Comparison of ENCODE assay signal across 13 cellular contexts in the genomic region with DNA sequence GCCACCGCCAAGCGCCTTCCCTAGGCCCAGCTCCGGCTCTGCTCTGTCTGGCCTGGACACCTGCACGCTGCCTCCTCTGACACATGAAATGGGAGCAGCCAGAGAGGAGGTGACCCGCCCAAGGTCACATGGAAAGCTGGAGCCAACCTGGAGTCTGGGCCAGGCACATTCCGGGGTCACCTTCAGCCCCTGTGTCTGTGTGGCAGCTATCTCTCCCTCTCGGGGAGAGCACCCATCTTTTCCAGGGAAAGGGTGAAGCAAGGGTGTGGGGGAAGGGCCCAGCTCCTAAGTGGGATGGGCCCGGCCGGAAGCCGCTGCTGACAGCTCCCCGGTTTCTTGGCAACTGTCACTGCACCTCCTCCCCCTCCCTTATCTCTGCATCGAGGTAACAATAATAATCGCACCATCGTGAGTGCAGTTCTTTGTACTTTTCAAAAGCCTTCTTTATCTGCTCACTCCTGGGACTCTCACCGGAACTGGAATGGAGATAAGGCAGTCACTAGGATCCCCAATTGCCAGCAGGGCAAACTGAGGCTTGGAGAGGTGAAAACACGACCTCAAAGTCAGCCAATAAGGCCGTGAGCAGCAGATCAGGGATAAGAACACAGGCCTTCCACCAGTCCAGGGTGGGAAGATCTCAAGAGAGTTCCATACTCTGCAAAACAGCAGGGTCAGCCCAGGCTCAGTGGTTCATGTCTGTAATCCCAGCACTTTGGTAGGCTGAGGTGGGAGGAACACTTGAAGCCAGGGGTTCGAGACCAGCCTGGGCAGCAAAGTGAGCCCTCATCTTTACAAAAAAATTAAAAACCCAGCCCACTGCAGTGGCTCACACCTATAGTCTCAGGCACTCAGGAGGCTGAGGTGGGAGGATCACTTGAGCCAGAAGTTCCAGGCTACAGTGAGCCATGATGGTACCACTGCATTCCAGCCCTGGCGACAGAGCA. TPM values are rescaled to one million over a fixed set of nuclear protein-coding genes. Genes with fewer than 3 reads are reported as not detected.
A peak's percentile ranks its signal among the peaks of the same experiment; 100 is the strongest.
DNase-seq lines count a peak whose midpoint lies in the region; ATAC-seq and TF ChIP-seq lines count a peak whose summit lies in the region.
"Had no signal": no experiment of that assay in that cellular context is flagged by ENCODE, and none has a peak within 500 bp of the region (broad histone marks: within the 10 kb centered on the region; RNA-seq: fewer than 3 reads in every experiment).

No MANE protein-coding gene starts in this region.

- intact Hi-C loops in stomach (cut with DNase I; ENCODE audit: low total_unique reads), result no loop called here

- TF ChIP-seq EP300 in stomach (IDR thresholded peaks at IDR 0.05), result no peak

- H3K4me3 ChIP-seq in fibroblast of the aortic adventitia (ENCODE audit: low read depth, low read length) (no peak overlapping the region), stomach (no peak overlapping the region)

- no peak for ATAC-seq in GM21576 (IDR thresholded peaks at IDR 0.05; ENCODE audit: unreplicated experiment)
- ATAC-seq: sciatic nerve had no signal

- H3K9me3 ChIP-seq in stomach, result no peaks in the 10 kb centered on the region

- TF ChIP-seq POLR2A in stomach (IDR thresholded peaks at IDR 0.05), result no peak

- TF ChIP-seq CTCF in fibroblast of the aortic adventitia (IDR thresholded peaks at IDR 0.05; ENCODE audit: insufficient read depth, low read length) (no peak), stomach (IDR thresholded peaks at IDR 0.05) (no peak)

- peak; percentile 40 for DNase-seq in NCI-H510A treated with DMSO at 0.1 percent for 48 hours (lab: John Stamatoyannopoulos, UW)
- DNase-seq in NCI-H510A (lab: John Stamatoyannopoulos, UW), result no peak
- peak; percentile 78 for DNase-seq in NCI-H2196 treated with DMSO at 0.1 percent for 48 hours (lab: John Stamatoyannopoulos, UW; ENCODE audit: unreplicated experiment)
- peak; percentile 17 for DNase-seq in fibroblast of the aortic adventitia (ENCODE audit: low read depth)
- peak; percentile 64 for DNase-seq in stomach
- DNase-seq in AG08396 (ENCODE audit: low spot score), result no peak
- DNase-seq in activated effector memory CD4-positive, alpha-beta T cell treated with Interleukin-2 at 50 U/mL for 16 hours, result no peak
- DNase-seq: activated CD4-positive, alpha-beta T cell treated with anti-CD3 and anti-CD28 coated beads, Interleukin-2, amount 10 ng/mL, durations not matched to agents 7 days and 5 days; NCI-H526 treated with DMSO at 0.1 percent for 48 hours had no signal

- H3K36me3 ChIP-seq in stomach, result no peaks in the 10 kb centered on the region

- H3K27me3 ChIP-seq in stomach, result peaks cover 0 to 50% (median 0%) of the 10 kb centered on the region in 3 donors

- H3K27ac ChIP-seq in stomach, result peak overlapping the region in 4 of 5 donors; percentile 39 to 85 (median 81)
- H3K27ac ChIP-seq: epithelial cell of prostate, KMS-11 had no signal

- H3K4me1 ChIP-seq in stomach, result peaks cover 23 to 44% (median 37%) of the 10 kb centered on the region in 4 donors

- WGBS in stomach, 5 donors, result 24 to 51% (median 37%) methylated on average over 17 to 19 of the region's 19 CpGs

RNA-seq across cellular contexts. Expression of a gene that starts 36.9 kb away (rescaled TPM):
- 0.08 and 0.09 TPM in 2 replicates for total RNA-seq in fibroblast of the aortic adventitia (ENCODE audit: low replicate concordance)
- 100 to 1,000 TPM in 1 of 5 donors, 10 to 100 TPM in 4; 21.1 to 117 (median 60.6) TPM for total RNA-seq in stomach
- polyA plus RNA-seq in stomach, result 10 to 100 TPM; 48.6 to 98.3 (median 57.9) TPM

Comparison
In these comparisons a context has a peak if more than half of its experiments do, and no peak if none do; other contexts are left out.
1. DNase-seq: peak in NCI-H510A treated with DMSO at 0.1 percent for 48 hours (single experiment), NCI-H2196 treated with DMSO at 0.1 percent for 48 hours (single experiment), fibroblast of the aortic adventitia (single experiment) and stomach (single experiment); none in NCI-H510A (single experiment), AG08396 (single experiment) and activated effector memory CD4-positive, alpha-beta T cell treated with Interleukin-2 at 50 U/mL for 16 hours (single experiment).
2. RNA of a gene that starts 36.9 kb away (total RNA-seq): 21.1 to 117 TPM in stomach; 0.08 to 0.09 TPM in fibroblast of the aortic adventitia; every median in the first group is over 10 times any median in the second.